ENCODE assay signal across 16 cellular contexts in genomic region chr14:69675246-69675583, GRCh38.
DNase-seq lines count a peak whose midpoint lies in the region; ATAC-seq and TF ChIP-seq lines count a peak whose summit lies in the region.
"Had no signal": no experiment of that assay in that cellular context is flagged by ENCODE, and none has a peak within 500 bp of the region (broad histone marks: within the 10 kb centered on the region; RNA-seq: fewer than 3 reads in every experiment).

No MANE protein-coding gene starts in this region.

- H3K27me3 Mint-ChIP-seq in naive B cell, result no peaks in the 10 kb centered on the region

- no peaks in the 10 kb centered on the region for H3K9me3 ChIP-seq in right atrium auricular region
- H3K9me3 ChIP-seq in adrenal gland (replicated peaks in 1 of 3), result no peaks in the 10 kb centered on the region
- no peaks in the 10 kb centered on the region for H3K9me3 ChIP-seq in uterus
- H3K9me3 ChIP-seq: transverse colon had no signal

- H3K4me3 ChIP-seq in right atrium auricular region (no peak overlapping the region), adrenal gland (no peak overlapping the region), uterus (no peak overlapping the region)
- H3K4me3 ChIP-seq: transverse colon had no signal

- TF ChIP-seq CTCF in right atrium auricular region (IDR thresholded peaks at IDR 0.05) (no peak), adrenal gland (IDR thresholded peaks at IDR 0.05) (no peak), uterus (IDR thresholded peaks at IDR 0.05) (no peak)

- intact Hi-C loops in Right ventricle myocardium superior (cut with DNase I) (no loop called here), adrenal gland (cut with DNase I) (no loop called here), uterus (cut with DNase I; ENCODE audit: low total_unique reads) (no loop called here)

- TF ChIP-seq POLR2A in adrenal gland (IDR thresholded peaks at IDR 0.05) (no peak), uterus (IDR thresholded peaks at IDR 0.05) (no peak)

- H3K9me3 Mint-ChIP-seq in naive B cell, result no peaks in the 10 kb centered on the region

- ATAC-seq in Right ventricle myocardium superior (ENCODE audit: poor library complexity) (peak; percentile 65), naive B cell (ENCODE audit: low read depth in 2 of 2) (no peak), GM21619 (IDR thresholded peaks at IDR 0.05; ENCODE audit: unreplicated experiment) (no peak)

- WGBS in adrenal gland, 4 donors, result 6 to 30% (median 23%) methylated on average over 1 of the region's 1 CpG

- peaks cover 0 to 4% of the 10 kb centered on the region in 2 donors for H3K36me3 Mint-ChIP-seq in naive B cell

- peak overlapping the region in 4 of 8 donors; percentile 22 to 72 (median 55) for H3K4me3 Mint-ChIP-seq in naive B cell

- peaks cover 60 to 87% (median 72%) of the 10 kb centered on the region in 3 donors for H3K4me1 Mint-ChIP-seq in naive B cell

- H3K27ac ChIP-seq in right atrium auricular region, result no peak overlapping the region
- H3K27ac ChIP-seq in adrenal gland, result peak overlapping the region in 3 of 5 donors; percentile 13 to 88 (median 19)
- peak overlapping the region; percentile 61 to 65 for H3K27ac ChIP-seq in uterus
- H3K27ac ChIP-seq: RWPE1 had no signal

- H3K4me1 ChIP-seq in right atrium auricular region, result peaks cover 0 to 59% of the 10 kb centered on the region in 2 donors
- H3K4me1 ChIP-seq in adrenal gland (replicated peaks in 1 of 2), result peaks cover 38 to 64% of the 10 kb centered on the region in 2 donors
- H3K4me1 ChIP-seq in uterus, result peaks cover 3 to 5% of the 10 kb centered on the region in 2 donors

- H3K27ac Mint-ChIP-seq in naive B cell, result peak overlapping the region in 4 of 6 donors; percentile 49 to 92 (median 68)

- H3K36me3 ChIP-seq in right atrium auricular region (no peaks in the 10 kb centered on the region), adrenal gland (replicated peaks in 1 of 2) (no peaks in the 10 kb centered on the region), uterus (no peaks in the 10 kb centered on the region)
- H3K36me3 ChIP-seq: transverse colon had no signal

- DNase-seq in Right ventricle myocardium superior (peak; percentile 66), right atrium auricular region (ENCODE audit: low spot score) (no peak), adrenal gland (peak in 4 of 7 donors; percentile 32 to 55 (median 42)), naive B cell (no peak), uterus (no peak), NCI-H128 (lab: John Stamatoyannopoulos, UW; ENCODE audit: unreplicated experiment) (no peak), LoVo (ENCODE audit: low spot score) (no peak)
- DNase-seq: DMS153; NCI-H2081 treated with DMSO at 0.1 percent for 48 hours; NCI-H748 treated with DMSO at 0.1 percent for 48 hours; nucleus accumbens; stimulated activated CD4-positive, alpha-beta T cell treated with anti-CD3 and anti-CD28 coated beads, Interleukin-12 subunit alpha, Interleukin-12 subunit beta, amount 100 ng/mL, for 4 hours; T-helper 9 cell; transverse colon had no signal

- H3K27me3 ChIP-seq in right atrium auricular region (no peaks in the 10 kb centered on the region), adrenal gland (no peaks in the 10 kb centered on the region), uterus (no peaks in the 10 kb centered on the region)
- H3K27me3 ChIP-seq: transverse colon had no signal

Comparison
In these comparisons a context has a peak if more than half of its experiments do, and no peak if none do; other contexts are left out.
1. DNase-seq: peak in Right ventricle myocardium superior (single experiment) and adrenal gland (4 of 7); none in right atrium auricular region (single experiment), naive B cell (single experiment), uterus (0 of 2), NCI-H128 (single experiment) and LoVo (single experiment).
2. H3K27ac ChIP-seq: peak in adrenal gland (3 of 5) and uterus (2 of 2); none in right atrium auricular region (0 of 2).